Comparison of ENCODE assay signal across 5 cellular contexts in genomic region chr3:34267088-34267487, GRCh38.
"Had no signal": no experiment of that assay in that cellular context is flagged by ENCODE, and none has a peak within 500 bp of the region (broad histone marks: within the 10 kb centered on the region; RNA-seq: fewer than 3 reads in every experiment).

No MANE protein-coding gene starts in this region.

- H3K4me3 ChIP-seq: GM23338, K562 had no signal

- DNase-seq: H9, HCEC 1CT, IMR-90 had no signal

- ATAC-seq: GM23338, K562 had no signal
